8 cellular contexts compared by ENCODE assay signal in the genomic region with DNA sequence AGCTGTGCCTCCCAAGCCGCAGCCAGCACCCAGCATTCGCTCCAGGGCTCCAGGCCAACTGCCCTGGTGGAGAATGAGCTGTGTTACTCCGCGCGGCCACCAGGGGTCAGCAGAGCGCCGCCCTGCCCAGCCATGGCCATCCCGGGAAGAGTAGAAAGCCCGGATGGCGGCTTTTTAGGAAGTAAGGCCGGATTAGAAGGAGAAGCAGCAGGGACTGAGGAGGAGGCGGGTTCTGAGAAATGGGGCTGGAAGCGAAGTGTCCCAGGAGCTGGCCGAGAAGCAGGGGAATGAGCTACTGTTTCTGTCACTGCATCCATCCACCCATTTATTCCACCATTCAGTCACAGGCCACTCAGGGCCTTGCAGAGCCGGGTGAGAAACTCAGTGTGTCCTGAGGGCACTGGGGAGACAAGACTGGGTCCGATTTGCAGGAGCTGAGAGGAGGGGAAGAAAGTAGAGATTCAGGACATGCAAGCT. TPM values are rescaled to one million over a fixed set of nuclear protein-coding genes. Genes with fewer than 3 reads are reported as not detected.
DNase-seq lines count a peak whose midpoint lies in the region; ATAC-seq and TF ChIP-seq lines count a peak whose summit lies in the region.

No MANE protein-coding gene starts in this region.

- intact Hi-C loops in Calu3 (cut with micrococcal nuclease; ENCODE audit: unreplicated experiment) = loop anchor here (1.0 kb wide), 1 partner anchor 19 kb away; no protein-coding TSS in a partner anchor
- intact Hi-C loops in PC-3 (cut with micrococcal nuclease) = loop anchor here (1.0 kb wide), 1 partner anchor 19 kb away; no protein-coding TSS in a partner anchor

- H3K27me3 Mint-ChIP-seq in Calu3 (ENCODE audit: unreplicated experiment) = no peaks in the 10 kb centered on the region

- H3K9me2 ChIP-seq in PC-3 (replicated peaks; ENCODE audit: low read length) (no peaks in the 10 kb centered on the region), neural cell (ENCODE audit: insufficient read depth, low read length) (no peaks in the 10 kb centered on the region)

- POLR2A ChIA-PET in PC-3 (lab: Charles Lee; ENCODE audit: unreplicated experiment) = no interaction called here

- no peak overlapping the region for H3K4me3 Mint-ChIP-seq in Calu3 (ENCODE audit: low read depth, unreplicated experiment)

- TF ChIP-seq RAD21 in neural cell (conservative IDR thresholded peaks at IDR 0.05) = peak; percentile 90

- TF ChIP-seq EP300 in neural cell (conservative IDR thresholded peaks at IDR 0.05; ENCODE audit: poor library complexity, severe bottlenecking) = no peak

- H3K36me3 Mint-ChIP-seq in Calu3 (ENCODE audit: insufficient read depth, unreplicated experiment) = peaks cover 14% of the 10 kb centered on the region

- BruUV-seq in Calu3 (replicated peaks; lab: Mats Ljungman, UMichigan) (no TSS peak), PC-3 (replicated peaks; lab: Mats Ljungman, UMichigan) (no TSS peak)

- no peaks in the 10 kb centered on the region for H3K27me3 ChIP-seq in PC-3 (ENCODE audit: low read length)
- no peaks in the 10 kb centered on the region for H3K27me3 ChIP-seq in fibroblast of lung (ENCODE audit: control insufficient read depth, insufficient read depth, low read length)
- H3K27me3 ChIP-seq in neural cell (ENCODE audit: insufficient read depth, low read depth, low read length) = no peaks in the 10 kb centered on the region

- peak; percentile 99 for TF ChIP-seq CTCF in Calu3 (IDR thresholded peaks at IDR 0.05; ENCODE audit: unreplicated experiment)
- TF ChIP-seq CTCF in PC-3 (conservative IDR thresholded peaks at IDR 0.05; ENCODE audit: low read depth, low read length) = peak; percentile 92
- TF ChIP-seq CTCF in fibroblast of lung (conservative IDR thresholded peaks at IDR 0.05 in 1 of 2, IDR thresholded peaks at IDR 0.05 in 1 of 2; ENCODE audit: low read depth in 1 of 2, low read length in 2 of 2) = peak; percentile 93 to 96
- TF ChIP-seq CTCF in neural cell (IDR thresholded peaks at IDR 0.05; ENCODE audit: poor library complexity, severe bottlenecking) = peak; percentile 93

- H3K4me1 ChIP-seq in PC-3 (ENCODE audit: insufficient read depth, low read length) = peaks cover 4% of the 10 kb centered on the region
- peaks cover 2% of the 10 kb centered on the region for H3K4me1 ChIP-seq in fibroblast of lung (ENCODE audit: control insufficient read depth, extremely low read depth, insufficient read depth, low read length)

- ATAC-seq in PC-3 (peak; percentile 90), GM21529 (IDR thresholded peaks at IDR 0.05; ENCODE audit: unreplicated experiment) (no peak)

- H3K4me2 ChIP-seq in PC-3 (ENCODE audit: low read length) (peak overlapping the region; percentile 79), fibroblast of lung (ENCODE audit: extremely low read depth, insufficient read depth, low read length) (peak overlapping the region; percentile 79), neural cell (ENCODE audit: low read length) (no peak overlapping the region)

- H2AFZ ChIP-seq in PC-3 (ENCODE audit: low read length) (peak overlapping the region; percentile 74), fibroblast of lung (ENCODE audit: low read length) (peak overlapping the region; percentile 91), neural cell (ENCODE audit: low read depth, low read length) (no peak overlapping the region)

- H3K9me3 Mint-ChIP-seq in Calu3 (ENCODE audit: low read depth, unreplicated experiment) = no peaks in the 10 kb centered on the region

- no peak overlapping the region for H3K27ac Mint-ChIP-seq in Calu3 (ENCODE audit: unreplicated experiment)

- H4K20me1 ChIP-seq in PC-3 (ENCODE audit: low read length) = no peaks in the 10 kb centered on the region
- H4K20me1 ChIP-seq in fibroblast of lung (ENCODE audit: control insufficient read depth, extremely low read depth, insufficient read depth, low read length) = no peaks in the 10 kb centered on the region
- H4K20me1 ChIP-seq in neural cell (ENCODE audit: insufficient read depth) = no peaks in the 10 kb centered on the region

- peaks cover 14% of the 10 kb centered on the region for H3K4me1 Mint-ChIP-seq in Calu3 (ENCODE audit: low read depth, unreplicated experiment)

- H3K9ac ChIP-seq in PC-3 (ENCODE audit: low read length) = no peak overlapping the region
- H3K9ac ChIP-seq in fibroblast of lung (ENCODE audit: insufficient read depth, low read length) = no peak overlapping the region
- no peak overlapping the region for H3K9ac ChIP-seq in neural cell (ENCODE audit: low read length)

- CTCF ChIA-PET in Calu3 (lab: Charles Lee) = interaction anchor here (0.5 to 1.4 kb wide), 23 partner anchors 9 to 468 kb away, joined by 3 to 9 read pairs (median 4); no protein-coding TSS in a partner anchor
- CTCF ChIA-PET in PC-3 (lab: Charles Lee) = interaction anchor here (0.6 to 1.2 kb wide), 3 partner anchors 22 to 119 kb away, joined by 3 to 4 read pairs (median 3); no protein-coding TSS in a partner anchor

- peak overlapping the region; percentile 56 for H3K4me3 ChIP-seq in PC-3 (ENCODE audit: low read length)
- H3K4me3 ChIP-seq in fibroblast of lung (replicated peaks in 1 of 4; ENCODE audit: control extremely low read depth in 1 of 4, insufficient read depth in 1 of 4, low read depth in 3 of 4, low read length in 4 of 4) = no peak overlapping the region
- H3K4me3 ChIP-seq in neural cell (ENCODE audit: low read length) = no peak overlapping the region

- H3K27ac ChIP-seq in PC-3 (ENCODE audit: low read length) (no peak overlapping the region), fibroblast of lung (ENCODE audit: insufficient read depth, low read length) (no peak overlapping the region), neural cell (ENCODE audit: low read length) (no peak overlapping the region), substantia nigra (ENCODE audit: low read depth, low read length, poor library complexity, severe bottlenecking) (no peak overlapping the region)

- no peaks in the 10 kb centered on the region for H3K9me3 ChIP-seq in PC-3 (ENCODE audit: low read length)
- H3K9me3 ChIP-seq in fibroblast of lung (ENCODE audit: control insufficient read depth, insufficient read depth, low read depth, low read length) = no peaks in the 10 kb centered on the region
- H3K9me3 ChIP-seq in neural cell (ENCODE audit: low read length) = no peaks in the 10 kb centered on the region

- DNase-seq in Calu3 (peak; percentile 91), HT1080 (ENCODE audit: low read depth) (peak; percentile 83), PC-3 (peak; percentile 79), fibroblast of lung (ENCODE audit: low read depth in 2 of 2) (peak; percentile 45 to 64), substantia nigra (lab: John Stamatoyannopoulos, UW) (peak in 48 of 49 donors; percentile 12 to 88 (median 72))
- peak; percentile 78 to 80 for DNase-seq in activated T-cell treated with anti-CD3 and anti-CD28 coated beads, Interleukin-2, amount 50 U/mL, for 48 hours

- H3K36me3 ChIP-seq in PC-3 (ENCODE audit: low read depth, low read length) (no peaks in the 10 kb centered on the region), fibroblast of lung (ENCODE audit: control insufficient read depth, insufficient read depth, low read length) (no peaks in the 10 kb centered on the region), neural cell (ENCODE audit: insufficient read depth, low read length) (no peaks in the 10 kb centered on the region)

- no peaks in the 10 kb centered on the region for H3K79me2 ChIP-seq in PC-3 (ENCODE audit: low read length)
- no peaks in the 10 kb centered on the region for H3K79me2 ChIP-seq in fibroblast of lung (ENCODE audit: control insufficient read depth, insufficient read depth, low read length)
- H3K79me2 ChIP-seq in neural cell (replicated peaks; ENCODE audit: insufficient read depth, low read length) = no peaks in the 10 kb centered on the region

- no peaks in the 10 kb centered on the region for H3F3A ChIP-seq in PC-3 (ENCODE audit: low read length, unreplicated experiment)
- no peaks in the 10 kb centered on the region for H3F3A ChIP-seq in neural cell (ENCODE audit: insufficient read depth, low read length, poor library complexity, severe bottlenecking)

TF ChIP-seq in neural cell, 6 proteins besides CTCF, POLR2A, EP300 and RAD21 (continues in another document):
- TF ChIP-seq MXI1 (conservative IDR thresholded peaks at IDR 0.05; ENCODE audit: poor library complexity, severe bottlenecking) (peak; percentile 21), EZH2 (IDR thresholded peaks at IDR 0.05; ENCODE audit: borderline replicate concordance, insufficient read depth, low read length, poor library complexity, severe bottlenecking) (no peak), SMC3 (conservative IDR thresholded peaks at IDR 0.05; ENCODE audit: poor library complexity) (peak; percentile 89), POLR2AphosphoS5 (IDR thresholded peaks at IDR 0.05) (no peak), TAF1 (IDR thresholded peaks at IDR 0.05; ENCODE audit: low read depth) (no peak)

RNA-seq across cellular contexts. Expression of a gene that starts 6.6 kb away (rescaled TPM):
- total RNA-seq in Calu3 (2022) (1.2 and 2.9 TPM in 2 replicates), PC-3 (2014; rRNA removed) (1.1 and 1.6 TPM in 2 replicates), fibroblast of lung (0.26 and 0.33 TPM in 2 replicates)
- not detected in 2 replicates for total RNA-seq in HT1080 (2014; rRNA removed; shearing (Covaris generic))
- 3.2 and 3.6 TPM in 2 replicates for polyA plus RNA-seq in HT1080 (2015; cell fraction: cytosol; rRNA removed)
- 1.9 and 3.5 TPM in 2 replicates for polyA plus RNA-seq in HT1080 (2015; cell fraction: nucleus; rRNA removed)
- polyA plus RNA-seq in fibroblast of lung (0.22 and 0.34 TPM in 2 replicates), neural cell (0.38 TPM in 1 of 2 replicates, not detected in the other)
- polyA plus RNA-seq in fibroblast of lung (2012) = 0.84 and 0.88 TPM in 2 replicates
- polyA minus RNA-seq in fibroblast of lung (ENCODE audit: low replicate concordance) (0.44 and 0.71 TPM in 2 replicates), neural cell (not detected in 2 replicates)

RNA-seq across cellular contexts. Expression of a gene that starts 35.3 kb away (rescaled TPM):
- total RNA-seq in Calu3 (2022) = 55.7 and 61.5 TPM in 2 replicates
- total RNA-seq in HT1080 (2014; rRNA removed; shearing (Covaris generic)) = 62.1 and 69.4 TPM in 2 replicates
- 34.9 and 45.7 TPM in 2 replicates for polyA plus RNA-seq in HT1080 (2015; cell fraction: cytosol; rRNA removed)
- polyA plus RNA-seq in HT1080 (2015; cell fraction: nucleus; rRNA removed) = 15.0 and 20.4 TPM in 2 replicates
- total RNA-seq in PC-3 (2014; rRNA removed) = 121 and 125 TPM in 2 replicates
- 7.7 and 27.1 TPM in 2 replicates for total RNA-seq in fibroblast of lung
- 4.1 and 6.9 TPM in 2 replicates for polyA plus RNA-seq in fibroblast of lung
- polyA plus RNA-seq in fibroblast of lung (2012) = 16.4 and 34.2 TPM in 2 replicates
- 1.9 and 2.9 TPM in 2 replicates for polyA minus RNA-seq in fibroblast of lung (ENCODE audit: low replicate concordance)
- polyA plus RNA-seq in neural cell = 181 and 189 TPM in 2 replicates
- polyA minus RNA-seq in neural cell = 44.5 and 46.3 TPM in 2 replicates
